In the genomic region with DNA sequence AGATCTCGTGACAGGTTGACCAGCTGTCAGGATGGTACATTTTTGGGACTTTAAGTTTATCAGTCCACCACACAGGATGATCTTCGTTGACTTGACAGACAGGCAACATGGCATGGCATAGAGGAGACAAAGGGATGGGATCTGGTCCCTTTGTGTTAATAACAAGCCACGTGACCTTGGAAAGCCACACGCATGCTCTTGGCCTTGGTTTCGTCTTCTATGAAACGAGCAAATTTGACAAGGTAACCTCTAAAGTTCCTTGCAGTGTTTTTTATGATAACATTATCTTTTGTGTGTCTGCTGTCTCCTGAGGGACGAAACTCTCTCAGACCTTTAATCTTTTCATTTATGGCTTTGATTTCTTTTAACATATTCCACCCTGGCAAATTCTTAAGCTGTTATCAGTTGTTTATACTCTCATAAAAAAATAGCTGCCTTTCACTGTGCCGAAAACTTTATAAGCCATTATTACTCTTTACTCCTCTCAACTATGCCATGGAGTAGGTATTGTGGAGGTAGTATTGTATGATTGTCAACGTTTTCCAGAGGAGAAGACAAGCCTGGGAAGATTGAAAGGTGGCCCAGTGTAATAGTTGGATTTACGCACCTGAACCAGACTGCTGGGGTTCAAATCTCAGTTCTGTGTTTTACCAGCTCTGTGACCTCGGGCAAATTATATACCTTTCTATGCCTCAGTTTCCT, we compare ENCODE assay signal across 27 cellular contexts.
"Had no signal": no experiment of that assay in that cellular context is flagged by ENCODE, and none has a peak within 500 bp of the region (broad histone marks: within the 10 kb centered on the region; RNA-seq: fewer than 3 reads in every experiment).

No MANE protein-coding gene starts in this region.

- FAIRE-seq: endometrium, frontal cortex had no signal

- DNase-seq: activated CD4-positive, alpha-beta T cell treated with anti-CD3 and anti-CD28 coated beads, Interleukin-2, amount 50 U/mL, for 1 hour; activated CD4-positive, CD25-positive, alpha-beta regulatory T cell treated with anti-CD3 and anti-CD28 coated beads, Interleukin-2, amount 50 U/mL, for 72 hours; activated CD8-positive, alpha-beta T cell treated with anti-CD3 and anti-CD28 coated beads for 36 hours; activated effector memory CD4-positive, alpha-beta T cell treated with Interleukin-2 at 50 U/mL for 16 hours; activated naive CD4-positive, alpha-beta T cell treated with Interleukin-2 at 50 U/mL for 16 hours; activated T-cell treated with anti-CD3 and anti-CD28 coated beads for 4 hours; anterior cingulate cortex; cerebellar nuclear complex; colonic mucosa; effector CD8-positive, alpha-beta T cell; esophagus squamous epithelium; glutamatergic neuron; naive B cell; nephron progenitor cell; retina; stimulated activated CD4-positive, alpha-beta T cell treated with anti-CD3 and anti-CD28 coated beads, Interleukin-15, amount 100 ng/mL, for 24 hours; stimulated activated CD4-positive, alpha-beta T cell treated with anti-CD3 and anti-CD28 coated beads, Interleukin-2, amount 100 ng/mL, for 24 hours; stimulated activated naive CD4-positive, alpha-beta T cell; T-helper 17 cell; T1000 had no signal

- H3K36me3 ChIP-seq: colonic mucosa, esophagus squamous epithelium, neutrophil, prostate gland, tibial nerve had no signal

- H3K4me1 ChIP-seq: colonic mucosa, esophagus squamous epithelium, prostate gland, tibial nerve had no signal

- H3K9me3 ChIP-seq: colonic mucosa, esophagus squamous epithelium, neutrophil, prostate gland had no signal

- H3K27ac ChIP-seq: colonic mucosa, epithelial cell of prostate, esophagus squamous epithelium, neutrophil, prostate gland, tibial nerve had no signal

- H3K4me3 ChIP-seq: colonic mucosa, esophagus squamous epithelium, prostate gland, tibial nerve had no signal

- ATAC-seq: activated CD8-positive, alpha-beta T cell treated with anti-CD3 and anti-CD28 coated beads for 36 hours; left lobe of liver; T-helper 17 cell had no signal

- H3K27me3 ChIP-seq: colonic mucosa, esophagus squamous epithelium, neutrophil, tibial nerve had no signal
